Comparison of ENCODE assay signal across 23 cellular contexts in the genomic region with DNA sequence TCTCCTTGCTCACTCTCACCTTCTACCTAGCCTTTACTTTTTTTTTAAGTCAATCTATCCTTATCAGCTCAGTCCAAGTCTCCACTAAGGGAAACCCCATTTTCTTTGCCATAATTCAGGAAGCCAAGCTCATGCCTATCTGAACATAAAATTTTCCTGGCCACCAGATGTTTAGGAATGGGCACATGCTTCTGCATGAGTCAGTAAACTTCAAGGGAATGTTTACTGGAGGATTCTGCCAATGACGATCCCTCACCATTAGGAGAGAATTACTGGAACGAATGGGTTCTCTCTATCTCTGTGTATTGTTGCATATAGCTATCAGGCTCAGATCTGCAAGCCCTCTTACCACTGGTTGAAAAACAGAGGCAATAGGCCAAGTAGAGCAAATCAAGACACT.
"Had no signal": no experiment of that assay in that cellular context is flagged by ENCODE, and none has a peak within 500 bp of the region (broad histone marks: within the 10 kb centered on the region; RNA-seq: fewer than 3 reads in every experiment).

No MANE protein-coding gene starts in this region.

- FAIRE-seq: kidney, small intestine had no signal

- H3K27ac ChIP-seq: colonic mucosa, esophagus squamous epithelium, gastrocnemius medialis, neural progenitor cell, parathyroid adenoma, right lobe of liver, thoracic aorta, tibial nerve, upper lobe of left lung, uterus had no signal

- H3K27me3 ChIP-seq: colonic mucosa, esophagus squamous epithelium, gastrocnemius medialis, neural progenitor cell, right lobe of liver, tibial nerve, upper lobe of left lung, uterus had no signal

- H3K4me1 ChIP-seq: colonic mucosa, esophagus squamous epithelium, gastrocnemius medialis, neural progenitor cell, parathyroid adenoma, right lobe of liver, tibial nerve, upper lobe of left lung, uterus had no signal

- H3K9me3 ChIP-seq: colonic mucosa, esophagus squamous epithelium, gastrocnemius medialis, right lobe of liver, thoracic aorta, tibial nerve, upper lobe of left lung, uterus had no signal

- ATAC-seq: gastrocnemius medialis; left lobe of liver; naive thymus-derived CD4-positive, alpha-beta T cell; right lobe of liver; stimulated activated naive B cell treated with anti-CD40 and anti-IgM and Interleukin-4, amounts not matched to agents 10 μg/mL and 1 μg/mL and 100 μg/mL, for 72 hours had no signal

- H3K4me3 ChIP-seq: colonic mucosa, esophagus squamous epithelium, gastrocnemius medialis, lung, neural progenitor cell, right lobe of liver, thoracic aorta, tibial nerve, upper lobe of left lung, uterus had no signal

- H3K36me3 ChIP-seq: colonic mucosa, esophagus squamous epithelium, gastrocnemius medialis, neural progenitor cell, right lobe of liver, thoracic aorta, tibial nerve, upper lobe of left lung, uterus had no signal

- DNase-seq: colonic mucosa; effector CD8-positive, alpha-beta T cell; endodermal cell; esophagus squamous epithelium; foreskin fibroblast; gastrocnemius medialis; kidney; mesendoderm; midbrain; naive thymus-derived CD4-positive, alpha-beta T cell; right lobe of liver; small intestine; stimulated activated CD4-positive, alpha-beta T cell treated with anti-CD3 and anti-CD28 coated beads, Interleukin-15, amount 100 ng/mL, for 24 hours; stimulated activated CD4-positive, alpha-beta T cell treated with anti-CD3 and anti-CD28 coated beads, Interleukin-2, amount 100 ng/mL, for 48 hours; stimulated activated naive B cell treated with anti-CD40 and anti-IgM and Interleukin-4, amounts not matched to agents 10 μg/mL and 1 μg/mL and 100 μg/mL, for 72 hours; upper lobe of left lung; uterus had no signal
